Comparison of ENCODE assay signal across 12 cellular contexts in the genomic region with DNA sequence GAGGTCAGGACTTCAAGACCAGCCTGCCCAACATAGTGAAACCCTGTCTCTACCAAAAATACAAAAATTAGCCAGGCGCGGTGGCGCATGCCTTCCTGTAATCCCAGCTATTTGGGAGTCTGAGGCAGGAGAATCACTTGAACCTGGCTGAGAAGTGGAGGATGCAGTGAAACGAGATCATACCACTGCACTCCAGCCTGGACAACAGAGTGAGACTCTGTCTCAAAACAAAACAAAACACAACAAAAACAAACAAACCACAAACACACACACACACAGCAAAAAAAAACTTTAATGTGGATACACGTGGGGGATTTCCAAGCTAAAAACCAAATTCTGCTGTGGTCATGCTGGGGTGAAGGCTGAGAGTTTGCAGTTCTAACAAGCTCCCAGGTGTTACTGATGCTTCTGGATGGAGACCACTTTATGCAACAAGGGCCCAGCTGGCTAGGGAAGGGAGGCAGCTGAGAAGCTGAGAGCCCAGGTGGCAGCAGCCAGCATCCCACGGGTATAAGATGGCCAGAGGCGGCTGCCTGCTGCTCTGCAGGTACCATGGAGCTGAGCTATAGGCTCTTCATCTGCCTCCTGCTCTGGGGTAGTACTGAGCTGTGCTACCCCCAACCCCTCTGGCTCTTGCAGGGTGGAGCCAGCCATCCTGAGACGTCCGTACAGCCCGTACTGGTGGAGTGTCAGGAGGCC. TPM values are rescaled to one million over a fixed set of nuclear protein-coding genes. Genes with fewer than 3 reads are reported as not detected.
A peak's percentile ranks its signal among the peaks of the same experiment; 100 is the strongest.
DNase-seq lines count a peak whose midpoint lies in the region; ATAC-seq, FAIRE-seq and TF ChIP-seq lines count a peak whose summit lies in the region.
"Had no signal": no experiment of that assay in that cellular context is flagged by ENCODE, and none has a peak within 500 bp of the region (broad histone marks: within the 10 kb centered on the region; RNA-seq: fewer than 3 reads in every experiment).

A gene (plus strand): TSS at position 538 of the 699 bp plus-strand sequence. CDS start 15 bp downstream, at position 553.

- H3K36me3 Mint-ChIP-seq in activated T-cell treated with anti-CD3 and anti-CD28 coated beads, Interleukin-2, amount 50 U/mL, for 72 hours (ENCODE audit: insufficient read depth in 2 of 2): no peaks in the 10 kb centered on the region
- H3K36me3 Mint-ChIP-seq in stimulated activated naive B cell treated with anti-CD40 and anti-IgM and Interleukin-4, amounts not matched to agents 10 μg/mL and 1 μg/mL and 100 μg/mL, for 72 hours: no peaks in the 10 kb centered on the region

- no peaks in the 10 kb centered on the region for H3K9me3 Mint-ChIP-seq in activated T-cell treated with anti-CD3 and anti-CD28 coated beads, Interleukin-2, amount 50 U/mL, for 72 hours
- no peaks in the 10 kb centered on the region for H3K9me3 Mint-ChIP-seq in stimulated activated naive B cell treated with anti-CD40 and anti-IgM and Interleukin-4, amounts not matched to agents 10 μg/mL and 1 μg/mL and 100 μg/mL, for 72 hours

- TF ChIP-seq CTCF in bronchial epithelial cell (IDR thresholded peaks at IDR 0.05; ENCODE audit: insufficient read depth, low read length, severe bottlenecking): no peak

- H3K27me3 Mint-ChIP-seq in activated T-cell treated with anti-CD3 and anti-CD28 coated beads, Interleukin-2, amount 50 U/mL, for 72 hours (ENCODE audit: low read depth): peaks cover 12% of the 10 kb centered on the region
- peaks cover 18% of the 10 kb centered on the region in 2 donors for H3K27me3 Mint-ChIP-seq in stimulated activated naive B cell treated with anti-CD40 and anti-IgM and Interleukin-4, amounts not matched to agents 10 μg/mL and 1 μg/mL and 100 μg/mL, for 72 hours

- H3K4me3 Mint-ChIP-seq in activated T-cell treated with anti-CD3 and anti-CD28 coated beads, Interleukin-2, amount 50 U/mL, for 72 hours: no peak within 1 kb of the TSS
- H3K4me3 Mint-ChIP-seq in stimulated activated naive B cell treated with anti-CD40 and anti-IgM and Interleukin-4, amounts not matched to agents 10 μg/mL and 1 μg/mL and 100 μg/mL, for 72 hours: no peak within 1 kb of the TSS
- H3K4me3 Mint-ChIP-seq: B cell had no signal

- H3K4me3 ChIP-seq in bronchial epithelial cell (ENCODE audit: low read depth, low read length): no peak within 1 kb of the TSS
- H3K4me3 ChIP-seq: right lobe of liver, thoracic aorta had no signal

- no peaks in the 10 kb centered on the region for H3K36me3 ChIP-seq in bronchial epithelial cell (ENCODE audit: control insufficient read depth, insufficient read depth, low read length)
- H3K36me3 ChIP-seq: right lobe of liver, thoracic aorta had no signal

- no peak for DNase-seq in activated T-cell treated with anti-CD3 and anti-CD28 coated beads, Interleukin-2, amount 50 U/mL, for 72 hours
- DNase-seq in activated T-cell treated with anti-CD3 and anti-CD28 coated beads, Interleukin-2, amount 50 U/mL, for 48 hours: no peak
- DNase-seq in HT-29 (ENCODE audit: low spot score): no peak
- peak; percentile 15 for DNase-seq in bronchial epithelial cell (ENCODE audit: low read depth)
- no peak for DNase-seq in stimulated activated naive B cell treated with anti-CD40 and anti-IgM and Interleukin-4, amounts not matched to agents 10 μg/mL and 1 μg/mL and 100 μg/mL, for 72 hours
- no peak for DNase-seq in NCI-H774 (lab: John Stamatoyannopoulos, UW)
- no peak for DNase-seq in DMS114 treated with DMSO at 0.1 percent for 48 hours (lab: John Stamatoyannopoulos, UW; ENCODE audit: unreplicated experiment)
- DNase-seq in cerebellum (ENCODE audit: low spot score): no peak
- DNase-seq: NCI-H1092 had no signal

- no peaks in the 10 kb centered on the region for H3K27me3 ChIP-seq in bronchial epithelial cell (ENCODE audit: control insufficient read depth, insufficient read depth, low read length)
- H3K27me3 ChIP-seq: right lobe of liver had no signal

- peaks cover 25% of the 10 kb centered on the region for H3K4me1 Mint-ChIP-seq in activated T-cell treated with anti-CD3 and anti-CD28 coated beads, Interleukin-2, amount 50 U/mL, for 72 hours (ENCODE audit: low read depth)
- H3K4me1 Mint-ChIP-seq in stimulated activated naive B cell treated with anti-CD40 and anti-IgM and Interleukin-4, amounts not matched to agents 10 μg/mL and 1 μg/mL and 100 μg/mL, for 72 hours: peaks cover 12 to 20% of the 10 kb centered on the region in 2 donors
- H3K4me1 Mint-ChIP-seq: B cell had no signal

- H3K27ac Mint-ChIP-seq in activated T-cell treated with anti-CD3 and anti-CD28 coated beads, Interleukin-2, amount 50 U/mL, for 72 hours: no peak within 1 kb of the TSS
- H3K27ac Mint-ChIP-seq in stimulated activated naive B cell treated with anti-CD40 and anti-IgM and Interleukin-4, amounts not matched to agents 10 μg/mL and 1 μg/mL and 100 μg/mL, for 72 hours: no peak within 1 kb of the TSS
- H3K27ac Mint-ChIP-seq: B cell had no signal

- no peak for FAIRE-seq in bronchial epithelial cell (lab: Jason Lieb, UNC)

- ATAC-seq in activated T-cell treated with anti-CD3 and anti-CD28 coated beads, Interleukin-2, amount 50 U/mL, for 72 hours (replicated peaks in 1 of 2): peak; percentile 50 to 63
- peak; percentile 55 to 65 for ATAC-seq in stimulated activated naive B cell treated with anti-CD40 and anti-IgM and Interleukin-4, amounts not matched to agents 10 μg/mL and 1 μg/mL and 100 μg/mL, for 72 hours (replicated peaks)

RNA-seq across cellular contexts. Expression of the gene that starts here (rescaled TPM):
- total RNA-seq in activated T-cell treated with anti-CD3 and anti-CD28 coated beads, Interleukin-2, amount 50 U/mL, for 72 hours: 10 to 100 TPM in 1 of 2 donors, 1 to 10 TPM in 1; 7.7 to 11.8 TPM
- total RNA-seq in HT-29 (2014; rRNA removed; shearing (Covaris generic)): 12.7 and 16.4 TPM in 2 replicates
- total RNA-seq in bronchial epithelial cell (12.8 and 26.1 TPM in 2 replicates), cerebellum (0.45 TPM)
